31 cellular contexts compared by ENCODE assay signal in genomic region chr18:49749563-49749962, GRCh38.
"Had no signal": no experiment of that assay in that cellular context is flagged by ENCODE, and none has a peak within 500 bp of the region (broad histone marks: within the 10 kb centered on the region; RNA-seq: fewer than 3 reads in every experiment).

No MANE protein-coding gene starts in this region.

- H3K4me1 ChIP-seq: ascending aorta had no signal

- H3K36me3 ChIP-seq: ascending aorta, cardiac muscle cell had no signal

- H3K27me3 ChIP-seq: ascending aorta, cardiac muscle cell had no signal

- DNase-seq: activated B cell treated with CpG ODN at 0.5 μM for 24 hours; activated CD4-positive, alpha-beta memory T cell treated with anti-CD3 and anti-CD28 coated beads for 36 hours; activated CD4-positive, alpha-beta T cell treated with anti-CD3 and anti-CD28 coated beads for 4 hours; activated CD4-positive, alpha-beta T cell treated with anti-CD3 and anti-CD28 coated beads, Interleukin-2, amount 10 ng/mL, durations not matched to agents 24 days and 14 days; activated CD4-positive, alpha-beta T cell treated with anti-CD3 and anti-CD28 coated beads, Interleukin-2, amount 50 U/mL, for 1 hour; activated CD4-positive, alpha-beta T cell treated with anti-CD3 and anti-CD28 coated beads, Interleukin-2, amount 50 U/mL, for 4 hours; activated CD4-positive, CD25-positive, alpha-beta regulatory T cell treated with anti-CD3 and anti-CD28 coated beads, Interleukin-2, amount 50 U/mL, for 72 hours; activated CD8-positive, alpha-beta memory T cell treated with anti-CD3 and anti-CD28 coated beads, Interleukin-2, amount 50 U/mL, for 4 hours; activated CD8-positive, alpha-beta T cell treated with anti-CD3 and anti-CD28 coated beads for 36 hours; activated effector memory CD4-positive, alpha-beta T cell treated with Interleukin-2 at 50 U/mL for 16 hours; activated gamma-delta T cell; activated naive CD4-positive, alpha-beta T cell; activated naive CD4-positive, alpha-beta T cell treated with anti-CD3 and anti-CD28 coated beads for 36 hours; activated naive CD4-positive, alpha-beta T cell treated with anti-CD3 and anti-CD28 coated beads, Interleukin-2, amount 50 U/mL, for 16 hours; activated naive CD8-positive, alpha-beta T cell treated with anti-CD3 and anti-CD28 coated beads, Interleukin-2, amount 10 ng/mL, durations not matched to agents 7 days and 5 days; activated naive CD8-positive, alpha-beta T cell treated with anti-CD3 and anti-CD28 coated beads, Interleukin-2, amount 50 U/mL, for 24 hours; activated T-cell treated with anti-CD3 and anti-CD28 coated beads for 4 hours; activated T-cell treated with anti-CD3 and anti-CD28 coated beads, Interleukin-2, amount 50 U/mL, for 1 hour; activated T-cell treated with anti-CD3 and anti-CD28 coated beads, Interleukin-2, amount 50 U/mL, for 4 hours; amygdala; anterior cingulate cortex; caudate nucleus; T-helper 1 cell; T-helper 2 cell; T-helper 9 cell had no signal

- H3K27ac ChIP-seq: ascending aorta, cardiac muscle cell, VCaP had no signal

- FAIRE-seq: bronchial epithelial cell, TTC549 had no signal

- H3K4me3 ChIP-seq: ascending aorta, cardiac muscle cell had no signal

- H3K9me3 ChIP-seq: ascending aorta had no signal

- ATAC-seq: activated CD8-positive, alpha-beta T cell treated with anti-CD3 and anti-CD28 coated beads for 36 hours; activated naive CD4-positive, alpha-beta T cell treated with anti-CD3 and anti-CD28 coated beads, Interleukin-2, amount 50 U/mL, for 72 hours; activated naive CD8-positive, alpha-beta T cell treated with anti-CD3 and anti-CD28 coated beads, Interleukin-2, amount 50 U/mL, for 24 hours; activated T-cell treated with anti-CD3 and anti-CD28 coated beads, Interleukin-2, amount 50 U/mL, for 4 hours had no signal
